ENCODE assay signal across 37 cellular contexts in the genomic region with DNA sequence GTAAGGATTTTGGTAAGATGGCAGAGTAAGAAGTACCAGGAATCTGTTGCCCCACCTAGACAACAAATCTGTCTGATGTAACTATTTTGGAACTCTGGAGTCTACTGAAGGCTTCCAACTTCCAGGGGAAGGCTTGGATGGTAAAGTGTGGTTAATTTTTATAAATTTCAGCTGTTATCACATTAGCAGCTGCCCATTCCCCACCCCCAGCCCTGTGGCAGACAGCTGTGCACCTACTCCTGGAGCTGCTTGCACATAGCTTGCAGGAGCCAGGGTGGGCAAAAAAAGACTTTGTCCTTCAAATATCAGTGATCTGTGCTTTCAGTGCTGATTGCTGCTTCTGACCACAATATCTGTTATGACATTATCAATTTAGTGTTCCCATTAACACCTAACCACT. TPM values are rescaled to one million over a fixed set of nuclear protein-coding genes. Genes with fewer than 3 reads are reported as not detected.
"Had no signal": no experiment of that assay in that cellular context is flagged by ENCODE, and none has a peak within 500 bp of the region (broad histone marks: within the 10 kb centered on the region; RNA-seq: fewer than 3 reads in every experiment).

No MANE protein-coding gene starts in this region.

- H3K27me3 ChIP-seq: MG63 had no signal

- H3K9me3 ChIP-seq: MG63 had no signal

- H3K4me2 ChIP-seq: KMS-11 had no signal

- H3K4me3 ChIP-seq: MG63 had no signal

- H3K27ac ChIP-seq: KMS-11 had no signal

- H3K9ac ChIP-seq: KMS-11 had no signal

- DNase-seq: Karpas-422, Kasumi-1, KBM-7, KG1, MG63, MM.1S, MV-4-11, NCI-H1048, NCI-H1092, NCI-H1092 treated with DMSO at 0.1 percent for 48 hours, NCI-H1105, NCI-H1105 treated with DMSO at 0.1 percent for 48 hours, NCI-H1417, NCI-H1417 treated with DMSO at 0.1 percent for 48 hours, NCI-H1436, NCI-H1436 treated with DMSO at 0.1 percent for 48 hours, NCI-H146, NCI-H1694, NCI-H1694 treated with DMSO at 0.1 percent for 48 hours, NCI-H187, NCI-H187 treated with DMSO at 0.1 percent for 48 hours, NCI-H1930, NCI-H2029, NCI-H2029 treated with DMSO at 0.1 percent for 48 hours, NCI-H2081, NCI-H2081 treated with DMSO at 0.1 percent for 48 hours, NCI-H2107, NCI-H2171, NCI-H2171 treated with DMSO at 0.1 percent for 48 hours, NCI-H2227 treated with DMSO at 0.1 percent for 48 hours, NCI-H226, NCI-H345, NCI-H446, NCI-H446 treated with DMSO at 0.1 percent for 48 hours, NCI-H510A had no signal

- H3K36me3 ChIP-seq: MG63 had no signal

RNA-seq across cellular contexts. Expression of gene FRMD5, which starts 47.4 kb away (rescaled TPM):
- total RNA-seq: NCI-H460 had no signal
